1 cellular context compared by ENCODE assay signal in the genomic region with DNA sequence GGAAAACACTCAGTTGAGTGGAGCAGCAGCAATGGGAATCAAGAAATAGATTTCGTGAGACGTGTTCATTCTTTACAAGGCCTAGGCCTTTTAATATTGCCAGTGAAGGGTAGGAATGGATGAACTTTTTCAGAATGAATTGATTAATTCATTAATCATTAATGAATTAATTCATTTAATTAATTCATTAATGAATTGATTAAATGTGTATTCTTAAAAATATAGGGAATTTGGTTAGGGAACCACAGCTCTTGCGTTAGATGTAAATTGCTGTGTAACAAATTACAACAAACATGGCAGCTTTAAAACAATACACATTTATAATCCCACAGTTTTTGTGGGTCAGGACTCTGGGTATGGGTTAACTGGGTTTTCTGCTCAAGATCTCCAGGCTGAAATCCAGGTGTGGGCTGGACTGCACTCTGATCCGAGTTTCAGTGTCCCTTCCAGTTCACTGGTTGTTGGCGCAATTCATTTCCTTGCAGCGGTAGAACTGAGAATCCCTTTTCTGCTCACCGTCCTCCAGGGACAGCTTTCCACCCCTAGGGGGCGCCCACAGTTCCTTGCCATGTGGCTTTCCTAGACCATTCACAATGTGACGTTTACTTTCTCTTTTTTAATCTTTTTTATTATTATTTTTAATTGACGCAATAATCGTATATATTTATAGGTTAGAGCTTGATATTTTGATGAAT.
TF ChIP-seq lines count a peak whose summit lies in the region.

No MANE protein-coding gene starts in this region.

TF ChIP-seq in HepG2, 621 proteins besides CTCF, POLR2A, EP300 and RAD21 (continued from another document and continues in another):
- TF ChIP-seq, protein P1, sequence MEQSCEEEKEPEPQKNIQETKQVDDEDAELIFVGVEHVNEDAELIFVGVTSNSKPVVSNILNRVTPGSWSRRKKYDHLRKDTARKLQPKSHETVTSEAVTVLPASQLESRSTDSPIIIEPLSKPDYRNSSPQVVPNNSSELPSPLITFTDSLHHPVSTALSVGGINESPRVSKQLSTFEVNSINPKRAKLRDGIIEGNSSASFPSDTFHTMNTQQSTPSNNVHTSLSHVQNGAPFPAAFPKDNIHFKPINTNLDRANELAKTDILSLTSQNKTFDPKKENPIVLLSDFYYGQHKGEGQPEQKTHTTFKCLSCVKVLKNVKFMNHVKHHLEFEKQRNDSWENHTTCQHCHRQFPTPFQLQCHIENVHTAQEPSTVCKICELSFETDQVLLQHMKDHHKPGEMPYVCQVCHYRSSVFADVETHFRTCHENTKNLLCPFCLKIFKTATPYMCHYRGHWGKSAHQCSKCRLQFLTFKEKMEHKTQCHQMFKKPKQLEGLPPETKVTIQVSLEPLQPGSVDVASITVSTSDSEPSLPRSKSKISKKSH (CRISPR knock-in tag; IDR thresholded peaks at IDR 0.05; ENCODE audit: borderline replicate concordance) = no peak
- TF ChIP-seq, protein P2, sequence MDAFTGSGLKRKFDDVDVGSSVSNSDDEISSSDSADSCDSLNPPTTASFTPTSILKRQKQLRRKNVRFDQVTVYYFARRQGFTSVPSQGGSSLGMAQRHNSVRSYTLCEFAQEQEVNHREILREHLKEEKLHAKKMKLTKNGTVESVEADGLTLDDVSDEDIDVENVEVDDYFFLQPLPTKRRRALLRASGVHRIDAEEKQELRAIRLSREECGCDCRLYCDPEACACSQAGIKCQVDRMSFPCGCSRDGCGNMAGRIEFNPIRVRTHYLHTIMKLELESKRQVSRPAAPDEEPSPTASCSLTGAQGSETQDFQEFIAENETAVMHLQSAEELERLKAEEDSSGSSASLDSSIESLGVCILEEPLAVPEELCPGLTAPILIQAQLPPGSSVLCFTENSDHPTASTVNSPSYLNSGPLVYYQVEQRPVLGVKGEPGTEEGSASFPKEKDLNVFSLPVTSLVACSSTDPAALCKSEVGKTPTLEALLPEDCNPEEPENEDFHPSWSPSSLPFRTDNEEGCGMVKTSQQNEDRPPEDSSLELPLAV (CRISPR knock-in tag; conservative IDR thresholded peaks at IDR 0.05; ENCODE audit: low read depth) = no peak
- peak; percentile 82 for TF ChIP-seq ZNF12 (CRISPR knock-in tag; IDR thresholded peaks at IDR 0.05)
- TF ChIP-seq, protein P3, sequence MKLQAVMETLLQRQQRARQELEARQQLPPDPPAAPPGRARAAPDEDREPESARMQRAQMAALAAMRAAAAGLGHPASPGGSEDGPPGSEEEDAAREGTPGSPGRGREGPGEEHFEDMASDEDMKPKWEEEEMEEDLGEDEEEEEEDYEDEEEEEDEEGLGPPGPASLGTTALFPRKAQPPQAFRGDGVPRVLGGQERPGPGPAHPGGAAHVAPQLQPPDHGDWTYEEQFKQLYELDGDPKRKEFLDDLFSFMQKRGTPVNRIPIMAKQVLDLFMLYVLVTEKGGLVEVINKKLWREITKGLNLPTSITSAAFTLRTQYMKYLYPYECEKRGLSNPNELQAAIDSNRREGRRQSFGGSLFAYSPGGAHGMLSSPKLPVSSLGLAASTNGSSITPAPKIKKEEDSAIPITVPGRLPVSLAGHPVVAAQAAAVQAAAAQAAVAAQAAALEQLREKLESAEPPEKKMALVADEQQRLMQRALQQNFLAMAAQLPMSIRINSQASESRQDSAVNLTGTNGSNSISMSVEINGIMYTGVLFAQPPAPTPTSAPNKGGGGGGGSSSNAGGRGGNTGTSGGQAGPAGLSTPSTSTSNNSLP (IDR thresholded peaks at IDR 0.05; ENCODE audit: low read depth, low read length) = peak; percentile 83; the same call in 1 of the 2 replicates
- TF ChIP-seq ZFP82 (CRISPR knock-in tag; IDR thresholded peaks at IDR 0.05; ENCODE audit: borderline replicate concordance) = 0 out of 2 replicates have a peak, but pooled peaks have one; percentile 62
- no peak for TF ChIP-seq ZNF567 (CRISPR knock-in tag; IDR thresholded peaks at IDR 0.05; ENCODE audit: borderline replicate concordance)
- TF ChIP-seq HNF4G (IDR thresholded peaks at IDR 0.05; ENCODE audit: borderline replicate concordance, low read depth, low read length) = peak; percentile 79; the same call in 1 of the 2 replicates
- peak; percentile 46; the same call in 1 of the 2 replicates for TF ChIP-seq HNF4G (CRISPR knock-in tag; IDR thresholded peaks at IDR 0.05; ENCODE audit: borderline replicate concordance, low read depth)
- TF ChIP-seq, protein P4, sequence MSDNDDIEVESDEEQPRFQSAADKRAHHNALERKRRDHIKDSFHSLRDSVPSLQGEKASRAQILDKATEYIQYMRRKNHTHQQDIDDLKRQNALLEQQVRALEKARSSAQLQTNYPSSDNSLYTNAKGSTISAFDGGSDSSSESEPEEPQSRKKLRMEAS (IDR thresholded peaks at IDR 0.05) = peak; percentile 90
- TF ChIP-seq ZNF382 (CRISPR knock-in tag; IDR thresholded peaks at IDR 0.05; ENCODE audit: borderline replicate concordance) = no peak
- TF ChIP-seq, protein P5, sequence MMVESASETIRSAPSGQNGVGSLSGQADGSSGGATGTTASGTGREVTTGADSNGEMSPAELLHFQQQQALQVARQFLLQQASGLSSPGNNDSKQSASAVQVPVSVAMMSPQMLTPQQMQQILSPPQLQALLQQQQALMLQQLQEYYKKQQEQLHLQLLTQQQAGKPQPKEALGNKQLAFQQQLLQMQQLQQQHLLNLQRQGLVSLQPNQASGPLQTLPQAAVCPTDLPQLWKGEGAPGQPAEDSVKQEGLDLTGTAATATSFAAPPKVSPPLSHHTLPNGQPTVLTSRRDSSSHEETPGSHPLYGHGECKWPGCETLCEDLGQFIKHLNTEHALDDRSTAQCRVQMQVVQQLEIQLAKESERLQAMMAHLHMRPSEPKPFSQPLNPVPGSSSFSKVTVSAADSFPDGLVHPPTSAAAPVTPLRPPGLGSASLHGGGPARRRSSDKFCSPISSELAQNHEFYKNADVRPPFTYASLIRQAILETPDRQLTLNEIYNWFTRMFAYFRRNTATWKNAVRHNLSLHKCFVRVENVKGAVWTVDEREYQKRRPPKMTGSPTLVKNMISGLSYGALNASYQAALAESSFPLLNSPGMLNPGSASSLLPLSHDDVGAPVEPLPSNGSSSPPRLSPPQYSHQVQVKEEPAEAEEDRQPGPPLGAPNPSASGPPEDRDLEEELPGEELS (CRISPR knock-in tag; IDR thresholded peaks at IDR 0.05) = peak; percentile 82
- TF ChIP-seq, protein P6, sequence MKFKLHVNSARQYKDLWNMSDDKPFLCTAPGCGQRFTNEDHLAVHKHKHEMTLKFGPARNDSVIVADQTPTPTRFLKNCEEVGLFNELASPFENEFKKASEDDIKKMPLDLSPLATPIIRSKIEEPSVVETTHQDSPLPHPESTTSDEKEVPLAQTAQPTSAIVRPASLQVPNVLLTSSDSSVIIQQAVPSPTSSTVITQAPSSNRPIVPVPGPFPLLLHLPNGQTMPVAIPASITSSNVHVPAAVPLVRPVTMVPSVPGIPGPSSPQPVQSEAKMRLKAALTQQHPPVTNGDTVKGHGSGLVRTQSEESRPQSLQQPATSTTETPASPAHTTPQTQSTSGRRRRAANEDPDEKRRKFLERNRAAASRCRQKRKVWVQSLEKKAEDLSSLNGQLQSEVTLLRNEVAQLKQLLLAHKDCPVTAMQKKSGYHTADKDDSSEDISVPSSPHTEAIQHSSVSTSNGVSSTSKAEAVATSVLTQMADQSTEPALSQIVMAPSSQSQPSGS (CRISPR knock-in tag; IDR thresholded peaks at IDR 0.05) = peak; percentile 72; the same call in 1 of the 2 replicates
- TF ChIP-seq HMG20A (CRISPR knock-in tag; IDR thresholded peaks at IDR 0.05; ENCODE audit: borderline replicate concordance) = 0 out of 2 replicates have a peak, but pooled peaks have one; percentile 61
- no peak for TF ChIP-seq ZNF737 (CRISPR knock-in tag; IDR thresholded peaks at IDR 0.05; ENCODE audit: borderline replicate concordance)
- no peak for TF ChIP-seq PHF5A (CRISPR knock-in tag; IDR thresholded peaks at IDR 0.05; ENCODE audit: low read depth, unreplicated experiment)
- no peak for TF ChIP-seq TMF1 (CRISPR knock-in tag; IDR thresholded peaks at IDR 0.05; ENCODE audit: low read depth)
- TF ChIP-seq ZSCAN22 (CRISPR knock-in tag; IDR thresholded peaks at IDR 0.05) = no peak
- TF ChIP-seq, protein P7, sequence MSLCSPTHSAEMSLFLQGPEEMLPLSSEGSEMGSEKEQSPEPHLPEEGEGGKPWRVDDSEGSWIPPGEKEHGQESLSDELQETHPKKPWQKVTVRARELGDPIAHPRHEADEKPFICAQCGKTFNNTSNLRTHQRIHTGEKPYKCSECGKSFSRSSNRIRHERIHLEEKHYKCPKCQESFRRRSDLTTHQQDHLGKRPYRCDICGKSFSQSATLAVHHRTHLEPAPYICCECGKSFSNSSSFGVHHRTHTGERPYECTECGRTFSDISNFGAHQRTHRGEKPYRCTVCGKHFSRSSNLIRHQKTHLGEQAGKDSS (CRISPR knock-in tag; IDR thresholded peaks at IDR 0.05; ENCODE audit: borderline replicate concordance, low read depth) = peak; percentile 57; the same call in 1 of the 2 replicates
- TF ChIP-seq, protein P8, sequence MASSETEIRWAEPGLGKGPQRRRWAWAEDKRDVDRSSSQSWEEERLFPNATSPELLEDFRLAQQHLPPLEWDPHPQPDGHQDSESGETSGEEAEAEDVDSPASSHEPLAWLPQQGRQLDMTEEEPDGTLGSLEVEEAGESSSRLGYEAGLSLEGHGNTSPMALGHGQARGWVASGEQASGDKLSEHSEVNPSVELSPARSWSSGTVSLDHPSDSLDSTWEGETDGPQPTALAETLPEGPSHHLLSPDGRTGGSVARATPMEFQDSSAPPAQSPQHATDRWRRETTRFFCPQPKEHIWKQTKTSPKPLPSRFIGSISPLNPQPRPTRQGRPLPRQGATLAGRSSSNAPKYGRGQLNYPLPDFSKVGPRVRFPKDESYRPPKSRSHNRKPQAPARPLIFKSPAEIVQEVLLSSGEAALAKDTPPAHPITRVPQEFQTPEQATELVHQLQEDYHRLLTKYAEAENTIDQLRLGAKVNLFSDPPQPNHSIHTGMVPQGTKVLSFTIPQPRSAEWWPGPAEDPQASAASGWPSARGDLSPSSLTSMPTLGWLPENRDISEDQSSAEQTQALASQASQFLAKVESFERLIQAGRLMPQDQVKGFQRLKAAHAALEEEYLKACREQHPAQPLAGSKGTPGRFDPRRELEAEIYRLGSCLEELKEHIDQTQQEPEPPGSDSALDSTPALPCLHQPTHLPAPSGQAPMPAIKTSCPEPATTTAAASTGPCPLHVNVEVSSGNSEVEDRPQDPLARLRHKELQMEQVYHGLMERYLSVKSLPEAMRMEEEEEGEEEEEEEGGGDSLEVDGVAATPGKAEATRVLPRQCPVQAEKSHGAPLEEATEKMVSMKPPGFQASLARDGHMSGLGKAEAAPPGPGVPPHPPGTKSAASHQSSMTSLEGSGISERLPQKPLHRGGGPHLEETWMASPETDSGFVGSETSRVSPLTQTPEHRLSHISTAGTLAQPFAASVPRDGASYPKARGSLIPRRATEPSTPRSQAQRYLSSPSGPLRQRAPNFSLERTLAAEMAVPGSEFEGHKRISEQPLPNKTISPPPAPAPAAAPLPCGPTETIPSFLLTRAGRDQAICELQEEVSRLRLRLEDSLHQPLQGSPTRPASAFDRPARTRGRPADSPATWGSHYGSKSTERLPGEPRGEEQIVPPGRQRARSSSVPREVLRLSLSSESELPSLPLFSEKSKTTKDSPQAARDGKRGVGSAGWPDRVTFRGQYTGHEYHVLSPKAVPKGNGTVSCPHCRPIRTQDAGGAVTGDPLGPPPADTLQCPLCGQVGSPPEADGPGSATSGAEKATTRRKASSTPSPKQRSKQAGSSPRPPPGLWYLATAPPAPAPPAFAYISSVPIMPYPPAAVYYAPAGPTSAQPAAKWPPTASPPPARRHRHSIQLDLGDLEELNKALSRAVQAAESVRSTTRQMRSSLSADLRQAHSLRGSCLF (CRISPR knock-in tag; IDR thresholded peaks at IDR 0.05; ENCODE audit: borderline replicate concordance) = no peak
- no peak for TF ChIP-seq MED13 (CRISPR knock-in tag; IDR thresholded peaks at IDR 0.05)
- TF ChIP-seq ZNF432 (CRISPR knock-in tag; IDR thresholded peaks at IDR 0.05; ENCODE audit: borderline replicate concordance) = no peak
- TF ChIP-seq, protein P9, sequence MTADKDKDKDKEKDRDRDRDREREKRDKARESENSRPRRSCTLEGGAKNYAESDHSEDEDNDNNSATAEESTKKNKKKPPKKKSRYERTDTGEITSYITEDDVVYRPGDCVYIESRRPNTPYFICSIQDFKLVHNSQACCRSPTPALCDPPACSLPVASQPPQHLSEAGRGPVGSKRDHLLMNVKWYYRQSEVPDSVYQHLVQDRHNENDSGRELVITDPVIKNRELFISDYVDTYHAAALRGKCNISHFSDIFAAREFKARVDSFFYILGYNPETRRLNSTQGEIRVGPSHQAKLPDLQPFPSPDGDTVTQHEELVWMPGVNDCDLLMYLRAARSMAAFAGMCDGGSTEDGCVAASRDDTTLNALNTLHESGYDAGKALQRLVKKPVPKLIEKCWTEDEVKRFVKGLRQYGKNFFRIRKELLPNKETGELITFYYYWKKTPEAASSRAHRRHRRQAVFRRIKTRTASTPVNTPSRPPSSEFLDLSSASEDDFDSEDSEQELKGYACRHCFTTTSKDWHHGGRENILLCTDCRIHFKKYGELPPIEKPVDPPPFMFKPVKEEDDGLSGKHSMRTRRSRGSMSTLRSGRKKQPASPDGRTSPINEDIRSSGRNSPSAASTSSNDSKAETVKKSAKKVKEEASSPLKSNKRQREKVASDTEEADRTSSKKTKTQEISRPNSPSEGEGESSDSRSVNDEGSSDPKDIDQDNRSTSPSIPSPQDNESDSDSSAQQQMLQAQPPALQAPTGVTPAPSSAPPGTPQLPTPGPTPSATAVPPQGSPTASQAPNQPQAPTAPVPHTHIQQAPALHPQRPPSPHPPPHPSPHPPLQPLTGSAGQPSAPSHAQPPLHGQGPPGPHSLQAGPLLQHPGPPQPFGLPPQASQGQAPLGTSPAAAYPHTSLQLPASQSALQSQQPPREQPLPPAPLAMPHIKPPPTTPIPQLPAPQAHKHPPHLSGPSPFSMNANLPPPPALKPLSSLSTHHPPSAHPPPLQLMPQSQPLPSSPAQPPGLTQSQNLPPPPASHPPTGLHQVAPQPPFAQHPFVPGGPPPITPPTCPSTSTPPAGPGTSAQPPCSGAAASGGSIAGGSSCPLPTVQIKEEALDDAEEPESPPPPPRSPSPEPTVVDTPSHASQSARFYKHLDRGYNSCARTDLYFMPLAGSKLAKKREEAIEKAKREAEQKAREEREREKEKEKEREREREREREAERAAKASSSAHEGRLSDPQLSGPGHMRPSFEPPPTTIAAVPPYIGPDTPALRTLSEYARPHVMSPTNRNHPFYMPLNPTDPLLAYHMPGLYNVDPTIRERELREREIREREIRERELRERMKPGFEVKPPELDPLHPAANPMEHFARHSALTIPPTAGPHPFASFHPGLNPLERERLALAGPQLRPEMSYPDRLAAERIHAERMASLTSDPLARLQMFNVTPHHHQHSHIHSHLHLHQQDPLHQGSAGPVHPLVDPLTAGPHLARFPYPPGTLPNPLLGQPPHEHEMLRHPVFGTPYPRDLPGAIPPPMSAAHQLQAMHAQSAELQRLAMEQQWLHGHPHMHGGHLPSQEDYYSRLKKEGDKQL (CRISPR knock-in tag; IDR thresholded peaks at IDR 0.05; ENCODE audit: low read depth) = no peak
- TF ChIP-seq PHB2 (IDR thresholded peaks at IDR 0.05; ENCODE audit: partially characterized antibody) = no peak
- TF ChIP-seq, protein P10, sequence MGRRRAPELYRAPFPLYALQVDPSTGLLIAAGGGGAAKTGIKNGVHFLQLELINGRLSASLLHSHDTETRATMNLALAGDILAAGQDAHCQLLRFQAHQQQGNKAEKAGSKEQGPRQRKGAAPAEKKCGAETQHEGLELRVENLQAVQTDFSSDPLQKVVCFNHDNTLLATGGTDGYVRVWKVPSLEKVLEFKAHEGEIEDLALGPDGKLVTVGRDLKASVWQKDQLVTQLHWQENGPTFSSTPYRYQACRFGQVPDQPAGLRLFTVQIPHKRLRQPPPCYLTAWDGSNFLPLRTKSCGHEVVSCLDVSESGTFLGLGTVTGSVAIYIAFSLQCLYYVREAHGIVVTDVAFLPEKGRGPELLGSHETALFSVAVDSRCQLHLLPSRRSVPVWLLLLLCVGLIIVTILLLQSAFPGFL (CRISPR knock-in tag; IDR thresholded peaks at IDR 0.05) = no peak
